7 cellular contexts compared by ENCODE assay signal in the genomic region with DNA sequence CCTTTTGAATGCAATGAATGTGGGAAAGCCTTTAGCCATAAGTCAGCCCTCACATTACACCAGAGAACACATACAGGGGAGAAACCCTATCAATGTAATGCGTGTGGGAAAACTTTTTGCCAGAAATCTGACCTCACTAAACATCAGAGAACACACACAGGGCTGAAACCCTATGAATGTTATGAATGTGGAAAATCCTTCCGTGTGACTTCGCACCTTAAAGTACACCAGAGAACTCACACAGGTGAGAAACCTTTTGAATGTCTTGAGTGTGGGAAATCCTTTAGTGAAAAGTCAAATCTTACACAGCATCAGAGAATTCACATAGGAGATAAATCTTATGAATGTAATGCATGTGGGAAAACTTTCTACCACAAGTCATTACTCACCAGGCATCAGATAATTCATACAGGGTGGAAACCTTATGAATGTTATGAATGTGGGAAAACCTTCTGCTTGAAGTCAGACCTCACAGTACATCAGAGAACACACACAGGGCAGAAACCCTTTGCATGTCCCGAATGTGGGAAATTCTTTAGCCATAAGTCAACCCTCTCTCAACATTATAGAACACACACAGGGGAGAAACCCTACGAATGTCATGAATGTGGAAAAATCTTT. TPM values are rescaled to one million over a fixed set of nuclear protein-coding genes. Genes with fewer than 3 reads are reported as not detected.
DNase-seq lines count a peak whose midpoint lies in the region; ATAC-seq and TF ChIP-seq lines count a peak whose summit lies in the region.
"Not testable (repeated sequence)": the region's sequence is repeated elsewhere in the genome, so short reads cannot be mapped to it uniquely, and the experiment has no call there.

No MANE protein-coding gene starts in this region.

- H3K18ac ChIP-seq in trophoblast cell (ENCODE audit: low read length) = not testable (repeated sequence)

- H4K12ac ChIP-seq in trophoblast cell (ENCODE audit: low read depth, low read length) = not testable (repeated sequence)

- H3K4ac ChIP-seq in trophoblast cell (ENCODE audit: low read depth, low read length) = not testable (repeated sequence)

- not testable (repeated sequence) for H3K23ac ChIP-seq in trophoblast cell (ENCODE audit: low read length)

- H3K27ac ChIP-seq in BLaER1 treated with 17β-estradiol and CSF1 and Interleukin-3, amounts not matched to agents 10 nM and 100 nM; GM23338 (ENCODE audit: low read depth); PC-3 (ENCODE audit: low read length); trophoblast cell (ENCODE audit: low read depth, low read length): not testable (repeated sequence)
- H3K27ac ChIP-seq in epithelial cell of prostate = peak overlapping the region; percentile 87

- H3K9me3 Mint-ChIP-seq in GM23338 = peaks cover 87% of the 10 kb centered on the region
- H3K9me3 Mint-ChIP-seq in MCF 10A (ENCODE audit: unreplicated experiment) = peaks cover 21% of the 10 kb centered on the region

- H3K4me3 ChIP-seq in BLaER1 treated with 17β-estradiol and CSF1 and Interleukin-3, amounts not matched to agents 10 nM and 100 nM = peak overlapping the region in 9 of 10 experiments; percentile 6 to 57 (median 20); a peak in 12 of 20 replicates
- H3K4me3 ChIP-seq in GM23338; PC-3 (ENCODE audit: low read length); trophoblast cell (ENCODE audit: low read depth, low read length): not testable (repeated sequence)

- BruUV-seq in PC-3 (replicated peaks; lab: Mats Ljungman, UMichigan) = TSS peak; percentile 1
- BruUV-seq in MCF 10A (replicated peaks; lab: Mats Ljungman, UMichigan) = not testable (repeated sequence)

- not testable (repeated sequence) for H3K14ac ChIP-seq in trophoblast cell (ENCODE audit: low read length)

- WGBS in trophoblast cell (ENCODE audit: extremely low coverage, insufficient coverage, insufficient read length) = no CpG with 5 or more reads among the region's 5 CpGs

- not testable (repeated sequence) for H2BK120ac ChIP-seq in trophoblast cell (ENCODE audit: insufficient read depth, low read length, poor library complexity)

- not testable (repeated sequence) for H4K91ac ChIP-seq in trophoblast cell (ENCODE audit: low read depth, low read length)

- intact Hi-C loops in PC-3 (cut with micrococcal nuclease) (loop anchor here (10.0 kb wide), 1 partner anchor 81 kb away; a partner anchor contains a TSS), MCF 10A (cut with micrococcal nuclease) (loop anchor here (2.0 kb wide), 1 partner anchor 79 kb away; a partner anchor contains a TSS)

- not testable (repeated sequence) for H3K4me2 ChIP-seq in BLaER1 treated with 17β-estradiol and CSF1 and Interleukin-3, amounts not matched to agents 10 nM and 100 nM; GM23338; PC-3 (ENCODE audit: low read length); trophoblast cell (ENCODE audit: low read length)

- not testable (repeated sequence) for H3K27ac Mint-ChIP-seq in GM23338
- peak overlapping the region; percentile 69 for H3K27ac Mint-ChIP-seq in MCF 10A (ENCODE audit: low read depth, unreplicated experiment)

- POLR2A ChIA-PET in PC-3 (lab: Charles Lee; ENCODE audit: unreplicated experiment); MCF 10A (lab: Yijun Ruan, JAX): not testable (repeated sequence)

- ATAC-seq in GM23338, PC-3: not testable (repeated sequence)

- H3K79me2 ChIP-seq in GM23338 (replicated peaks; ENCODE audit: insufficient read depth); PC-3 (ENCODE audit: low read length); trophoblast cell (ENCODE audit: control insufficient read depth, insufficient read depth, low read length, poor library complexity): not testable (repeated sequence)

- not testable (repeated sequence) for H3K79me1 ChIP-seq in trophoblast cell (ENCODE audit: low read length)

- H2BK5ac ChIP-seq in trophoblast cell (ENCODE audit: low read depth, low read length, poor library complexity) = not testable (repeated sequence)

- not testable (repeated sequence) for H4K8ac ChIP-seq in trophoblast cell (ENCODE audit: low read depth, low read length)

- not testable (repeated sequence) for H3K4me3 Mint-ChIP-seq in GM23338; MCF 10A (ENCODE audit: unreplicated experiment)

- H2BK12ac ChIP-seq in trophoblast cell (ENCODE audit: low read length) = not testable (repeated sequence)

- not testable (repeated sequence) for TF ChIP-seq CTCF in GM23338 (conservative IDR thresholded peaks at IDR 0.05; ENCODE audit: low read depth in 2 of 2); PC-3 (conservative IDR thresholded peaks at IDR 0.05; ENCODE audit: low read depth, low read length); MCF 10A (IDR thresholded peaks at IDR 0.05; ENCODE audit: unreplicated experiment)

- H3K27me3 ChIP-seq in BLaER1 treated with 17β-estradiol and CSF1 and Interleukin-3, amounts not matched to agents 10 nM and 100 nM; GM23338 (ENCODE audit: insufficient read depth); PC-3 (ENCODE audit: low read length); trophoblast cell (ENCODE audit: insufficient read depth, low read length): not testable (repeated sequence)

- H3K36me3 Mint-ChIP-seq in GM23338 (ENCODE audit: low read depth) = peaks cover 90% of the 10 kb centered on the region
- H3K36me3 Mint-ChIP-seq in MCF 10A (ENCODE audit: insufficient read depth, unreplicated experiment) = peaks cover 70% of the 10 kb centered on the region

- H3K9ac ChIP-seq in BLaER1 treated with 17β-estradiol and CSF1 and Interleukin-3, amounts not matched to agents 10 nM and 100 nM; PC-3 (ENCODE audit: low read length); trophoblast cell (ENCODE audit: low read length): not testable (repeated sequence)

- DNase-seq in GM23338 (ENCODE audit: low spot score) (peak; percentile 0), amniotic epithelial cell (ENCODE audit: low read depth) (peak; percentile 23), trophoblast cell (peak; percentile 35 to 63)
- DNase-seq in PC-3; MCF 10A (ENCODE audit: unreplicated experiment); epithelial cell of prostate (ENCODE audit: low read depth, low spot score): not testable (repeated sequence)

- H3F3A ChIP-seq in GM23338 (replicated peaks; ENCODE audit: low read depth); PC-3 (ENCODE audit: low read length, unreplicated experiment): not testable (repeated sequence)

- H3K27me3 Mint-ChIP-seq in GM23338 (ENCODE audit: insufficient read depth, low read depth, poor library complexity); MCF 10A (ENCODE audit: insufficient read depth, unreplicated experiment): not testable (repeated sequence)

- not testable (repeated sequence) for H3K4me1 ChIP-seq in BLaER1 treated with 17β-estradiol and CSF1 and Interleukin-3, amounts not matched to agents 10 nM and 100 nM; GM23338 (ENCODE audit: insufficient read depth); PC-3 (ENCODE audit: insufficient read depth, low read length); trophoblast cell (ENCODE audit: control insufficient read depth in 1 of 2, insufficient read depth in 2 of 2, low read length in 2 of 2)

- not testable (repeated sequence) for H2AK5ac ChIP-seq in trophoblast cell (ENCODE audit: low read length)

- H3K9me3 ChIP-seq in BLaER1 treated with 17β-estradiol and CSF1 and Interleukin-3, amounts not matched to agents 10 nM and 100 nM (replicated peaks in 1 of 11) = peaks cover 74 to 89% (median 81%) of the 10 kb centered on the region in 11 experiments
- peaks cover 57% of the 10 kb centered on the region for H3K9me3 ChIP-seq in PC-3 (ENCODE audit: low read length)
- not testable (repeated sequence) for H3K9me3 ChIP-seq in trophoblast cell (ENCODE audit: insufficient read depth, low read depth, low read length)

- H4K20me1 ChIP-seq in BLaER1 treated with 17β-estradiol and CSF1 and Interleukin-3, amounts not matched to agents 10 nM and 100 nM; GM23338 (replicated peaks; ENCODE audit: insufficient read depth); PC-3 (ENCODE audit: low read length): not testable (repeated sequence)

- H3K9me2 ChIP-seq in GM23338 (ENCODE audit: insufficient read depth); PC-3 (replicated peaks; ENCODE audit: low read length): not testable (repeated sequence)

- CTCF ChIA-PET in PC-3 (lab: Charles Lee) = not testable (repeated sequence)
- CTCF ChIA-PET in MCF 10A (lab: Yijun Ruan, JAX) = interaction anchor here (0.5 kb wide), 1 partner anchor 545 kb away, joined by 3 read pairs; no protein-coding TSS in a partner anchor

- peaks cover 69 to 98% (median 90%) of the 10 kb centered on the region in 11 experiments for H3K36me3 ChIP-seq in BLaER1 treated with 17β-estradiol and CSF1 and Interleukin-3, amounts not matched to agents 10 nM and 100 nM
- peaks cover 49% of the 10 kb centered on the region for H3K36me3 ChIP-seq in GM23338 (ENCODE audit: insufficient read depth)
- peaks cover 93% of the 10 kb centered on the region for H3K36me3 ChIP-seq in PC-3 (ENCODE audit: low read depth, low read length)
- H3K36me3 ChIP-seq in trophoblast cell (ENCODE audit: control insufficient read depth in 1 of 2, insufficient read depth in 2 of 2, low read length in 2 of 2) = peaks cover 9 to 20% of the 10 kb centered on the region in 2 experiments

- not testable (repeated sequence) for H3K4me1 Mint-ChIP-seq in GM23338
- peaks cover 14% of the 10 kb centered on the region for H3K4me1 Mint-ChIP-seq in MCF 10A (ENCODE audit: insufficient read depth, unreplicated experiment)

- not testable (repeated sequence) for H2AFZ ChIP-seq in GM23338; PC-3 (ENCODE audit: low read length); trophoblast cell (ENCODE audit: insufficient read depth, low read length, poor library complexity)

RNA-seq across cellular contexts. Expression of a gene that starts 38.8 kb away (rescaled TPM):
- total RNA-seq in GM23338 (2014; rRNA removed; shearing (Covaris generic)) = 12.2 and 14.6 TPM in 2 replicates
- 5.7 and 8.7 TPM in 2 replicates for polyA plus RNA-seq in GM23338 (2016; fragmentation: Nextera tagmentation; extraction: Ambion mirVana)
- 19.7 and 25.7 TPM in 2 replicates for total RNA-seq in PC-3 (2014; rRNA removed)
- total RNA-seq in MCF 10A (2022) = 44.5 and 52.3 TPM in 2 replicates
- 2.2 and 2.4 TPM in 2 replicates for polyA plus RNA-seq in trophoblast cell (2013)

RNA-seq across cellular contexts. Expression of a gene that starts 44.9 kb away (rescaled TPM):
- 32.6 and 35.5 TPM in 2 replicates for total RNA-seq in GM23338 (2014; rRNA removed; shearing (Covaris generic))
- polyA plus RNA-seq in GM23338 (2016; fragmentation: Nextera tagmentation; extraction: Ambion mirVana) = 20.3 and 20.6 TPM in 2 replicates
- 18.0 and 21.1 TPM in 2 replicates for total RNA-seq in PC-3 (2014; rRNA removed)
- total RNA-seq in MCF 10A (2022) = 20.7 and 23.5 TPM in 2 replicates
- 13.5 and 14.6 TPM in 2 replicates for polyA plus RNA-seq in trophoblast cell (2013)
